ENCODE assay signal across 28 cellular contexts in genomic region chr15:92400980-92401787, GRCh38. TPM values are rescaled to one million over a fixed set of nuclear protein-coding genes. Genes with fewer than 3 reads are reported as not detected.
A peak's percentile ranks its signal among the peaks of the same experiment; 100 is the strongest.
DNase-seq lines count a peak whose midpoint lies in the region; TF ChIP-seq lines count a peak whose summit lies in the region.
"Had no signal": no experiment of that assay in that cellular context is flagged by ENCODE, and none has a peak within 500 bp of the region (broad histone marks: within the 10 kb centered on the region; RNA-seq: fewer than 3 reads in every experiment).

No MANE protein-coding gene starts in this region.

- peaks cover 0 to 2% (median 0%) of the 10 kb centered on the region in 5 experiments for H3K9me3 Mint-ChIP-seq in brain
- H3K9me3 Mint-ChIP-seq in neural crest cell, result no peaks in the 10 kb centered on the region
- H3K9me3 Mint-ChIP-seq: CD8-positive, alpha-beta memory T cell; GM23338; H9; IgD-negative memory B cell had no signal

- H3K4me3 Mint-ChIP-seq in brain (no peak overlapping the region), neural crest cell (peak overlapping the region; percentile 54)
- H3K4me3 Mint-ChIP-seq: CD8-positive, alpha-beta memory T cell; GM23338; H9; HFFc6; IgD-negative memory B cell had no signal

- H3K27ac Mint-ChIP-seq in brain (peak overlapping the region in 3 of 5 experiments; percentile 21 to 64 (median 24)), neural crest cell (ENCODE audit: unreplicated experiment) (no peak overlapping the region)
- H3K27ac Mint-ChIP-seq: CD14-positive monocyte, GM23338, H9, HFFc6, IgD-negative memory B cell had no signal

- H3K36me3 Mint-ChIP-seq in brain (peaks cover 74% of the 10 kb centered on the region), neural crest cell (ENCODE audit: low read depth) (peaks cover 7% of the 10 kb centered on the region)
- H3K36me3 Mint-ChIP-seq: CD14-positive monocyte; CD8-positive, alpha-beta memory T cell had no signal

- H3K27me3 Mint-ChIP-seq in brain (peaks cover 3% of the 10 kb centered on the region), neural crest cell (ENCODE audit: low read depth) (no peaks in the 10 kb centered on the region)

- in situ Hi-C loops in ACHN (cut with HindIII; ENCODE audit: low pct_ligation_motif_present, low pct_unique_long_range_greater_than_20kb, low sequenced_read_pairs), result no loop called here

- DNase-seq in NCI-H524 (lab: John Stamatoyannopoulos, UW), result peak; percentile 9 to 30
- no peak for DNase-seq in NCI-H524 treated with DMSO at 0.1 percent for 48 hours (lab: John Stamatoyannopoulos, UW)
- DNase-seq in neural crest cell (ENCODE audit: low read depth, low spot score), result no peak
- no peak for DNase-seq in ACHN
- no peak for DNase-seq in NK-92 (lab: John Stamatoyannopoulos, UW; ENCODE audit: unreplicated experiment)
- DNase-seq in kidney tubule cell (ENCODE audit: low spot score), result no peak
- no peak for DNase-seq in DMS53 treated with DMSO at 0.1 percent for 48 hours (lab: John Stamatoyannopoulos, UW; ENCODE audit: unreplicated experiment)
- DNase-seq: BE2C; CD8-positive, alpha-beta memory T cell; DMS 273 treated with DMSO at 0.1 percent for 48 hours; DMS79 treated with DMSO at 0.1 percent for 48 hours; GF-D8; H9; HFFc6; NCI-H1092; NCI-H1417 treated with DMSO at 0.1 percent for 48 hours; NCI-H1694 treated with DMSO at 0.1 percent for 48 hours; NCI-H2081; NCI-H2171; NCI-H226; NCI-H510A; NCI-H774; SIG-M5 had no signal

- TF ChIP-seq CTCF in brain (conservative IDR thresholded peaks at IDR 0.05) (no peak), neural crest cell (conservative IDR thresholded peaks at IDR 0.05) (no peak)

- H3K4me1 Mint-ChIP-seq in brain (peaks cover 64% of the 10 kb centered on the region), neural crest cell (peaks cover 7% of the 10 kb centered on the region)
- H3K4me1 Mint-ChIP-seq: CD14-positive monocyte; CD8-positive, alpha-beta memory T cell; IgD-negative memory B cell had no signal

RNA-seq across cellular contexts. Expression of gene ST8SIA2, which starts 7.5 kb away (rescaled TPM):
- 11.6 TPM for polyA plus RNA-seq in brain (ENCODE audit: insufficient read depth, low read depth, low replicate concordance)
- total RNA-seq in neural crest cell, result 25.5 and 27.4 TPM in 2 replicates
- total RNA-seq: CD8-positive, alpha-beta memory T cell; OCI-LY7 had no signal
- polyA plus RNA-seq: CD14-positive monocyte; CD8-positive, alpha-beta memory T cell; IgD-negative memory B cell had no signal

Comparison
In these comparisons a context has a peak if more than half of its experiments do, and no peak if none do; other contexts are left out.
1. DNase-seq: peak in NCI-H524 (2 of 2); none in NCI-H524 treated with DMSO at 0.1 percent for 48 hours (single experiment), neural crest cell (single experiment), ACHN (single experiment), NK-92 (single experiment), kidney tubule cell (single experiment) and DMS53 treated with DMSO at 0.1 percent for 48 hours (single experiment).